Comparison of ENCODE assay signal across 8 cellular contexts in the genomic region with DNA sequence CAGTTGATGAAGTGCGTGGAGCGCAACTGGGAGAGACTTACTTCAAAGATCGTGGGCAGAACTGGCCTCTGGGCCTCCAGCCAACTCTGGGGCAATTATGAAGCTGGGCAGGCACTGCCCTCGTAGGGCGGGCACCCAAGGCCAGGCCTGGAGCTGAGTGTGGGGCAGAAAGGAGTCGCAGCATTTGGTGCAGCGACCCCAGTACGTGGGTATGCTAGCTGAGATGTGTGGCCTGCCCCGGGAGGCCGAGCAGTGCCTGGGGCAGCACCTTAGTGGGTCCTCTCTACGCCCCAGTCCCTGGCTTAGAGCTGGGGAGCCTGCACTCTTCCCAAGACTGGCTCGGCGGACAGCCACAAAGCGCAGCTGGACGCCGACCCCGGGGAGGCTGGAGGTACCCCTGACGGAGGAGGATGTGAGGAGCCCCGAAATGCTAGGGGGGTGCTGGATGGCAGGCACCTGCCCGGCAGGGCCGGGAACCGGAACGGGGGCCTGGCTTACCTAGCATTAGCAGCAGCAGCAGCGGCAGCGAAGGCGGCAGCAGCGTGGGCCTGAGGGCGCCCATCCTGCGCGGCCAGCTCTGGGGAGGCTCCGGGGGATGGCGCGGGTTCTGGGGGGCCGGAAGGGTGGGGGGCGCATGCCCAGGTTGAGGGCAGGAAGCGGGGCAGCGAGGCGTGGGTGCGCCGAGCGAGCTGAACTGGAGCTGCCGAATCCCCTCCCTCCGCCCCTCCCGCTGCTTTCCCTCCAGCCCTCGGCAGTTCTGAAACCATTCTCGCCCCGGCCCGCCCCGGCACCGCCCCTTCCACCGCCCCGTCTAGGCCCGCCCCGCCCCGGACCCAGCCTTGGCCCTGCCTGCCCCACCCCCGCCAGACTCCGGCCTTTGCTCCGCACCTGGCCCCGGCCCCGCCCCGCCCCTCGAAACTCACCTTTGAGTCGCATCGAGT. TPM values are rescaled to one million over a fixed set of nuclear protein-coding genes. Genes with fewer than 3 reads are reported as not detected.
A peak's percentile ranks its signal among the peaks of the same experiment; 100 is the strongest.
DNase-seq lines count a peak whose midpoint lies in the region; ATAC-seq and TF ChIP-seq lines count a peak whose summit lies in the region.

A gene with protein sequence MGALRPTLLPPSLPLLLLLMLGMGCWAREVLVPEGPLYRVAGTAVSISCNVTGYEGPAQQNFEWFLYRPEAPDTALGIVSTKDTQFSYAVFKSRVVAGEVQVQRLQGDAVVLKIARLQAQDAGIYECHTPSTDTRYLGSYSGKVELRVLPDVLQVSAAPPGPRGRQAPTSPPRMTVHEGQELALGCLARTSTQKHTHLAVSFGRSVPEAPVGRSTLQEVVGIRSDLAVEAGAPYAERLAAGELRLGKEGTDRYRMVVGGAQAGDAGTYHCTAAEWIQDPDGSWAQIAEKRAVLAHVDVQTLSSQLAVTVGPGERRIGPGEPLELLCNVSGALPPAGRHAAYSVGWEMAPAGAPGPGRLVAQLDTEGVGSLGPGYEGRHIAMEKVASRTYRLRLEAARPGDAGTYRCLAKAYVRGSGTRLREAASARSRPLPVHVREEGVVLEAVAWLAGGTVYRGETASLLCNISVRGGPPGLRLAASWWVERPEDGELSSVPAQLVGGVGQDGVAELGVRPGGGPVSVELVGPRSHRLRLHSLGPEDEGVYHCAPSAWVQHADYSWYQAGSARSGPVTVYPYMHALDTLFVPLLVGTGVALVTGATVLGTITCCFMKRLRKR (minus strand): TSS at position 709 of the 941 bp plus-strand sequence. CDS start 147 bp downstream, at position 562.

- peak within 1 kb of the TSS; percentile 45 for H3K9ac ChIP-seq in endodermal cell (ENCODE audit: extremely low read depth, low read length, poor library complexity, severe bottlenecking)

- peaks cover 4% of the 10 kb centered on the region for H3K4me1 ChIP-seq in endodermal cell (ENCODE audit: control insufficient read depth, insufficient read depth, low read length)

- H3K27me3 Mint-ChIP-seq in activated CD8-positive, alpha-beta memory T cell treated with anti-CD3 and anti-CD28 coated beads, Interleukin-2, amount 10 ng/mL, durations not matched to agents 7 days and 5 days, result no peaks in the 10 kb centered on the region
- peaks cover 1% of the 10 kb centered on the region for H3K27me3 Mint-ChIP-seq in endodermal cell (ENCODE audit: insufficient read depth)

- no peaks in the 10 kb centered on the region for H3K9me3 ChIP-seq in endodermal cell (ENCODE audit: control insufficient read depth, low read length)

- CTCF ChIA-PET in activated CD8-positive, alpha-beta memory T cell treated with anti-CD3 and anti-CD28 coated beads, Interleukin-2, amount 10 ng/mL, durations not matched to agents 7 days and 5 days (lab: Charles Lee), result interaction anchor here (0.9 to 5.0 kb wide), 7 partner anchors 8 to 278 kb away, joined by 3 to 115 read pairs (median 6); a partner anchor contains a TSS

- TF ChIP-seq CTCF in endodermal cell (conservative IDR thresholded peaks at IDR 0.05), result no peak

- H3K27ac ChIP-seq in endodermal cell (ENCODE audit: low read depth, low read length), result no peak within 1 kb of the TSS

- H3K4me3 ChIP-seq in endodermal cell (ENCODE audit: low read length), result peak within 1 kb of the TSS; percentile 83

- H3K36me3 ChIP-seq in endodermal cell (ENCODE audit: control insufficient read depth, insufficient read depth, low read length), result no peaks in the 10 kb centered on the region

- ATAC-seq in GM19324 (IDR thresholded peaks at IDR 0.05; ENCODE audit: low FRiP score, unreplicated experiment) (peak; percentile 48), HG03460 (IDR thresholded peaks at IDR 0.05; ENCODE audit: unreplicated experiment) (peak; percentile 47)
- ATAC-seq in activated CD8-positive, alpha-beta memory T cell treated with anti-CD3 and anti-CD28 coated beads, Interleukin-2, amount 10 ng/mL, durations not matched to agents 7 days and 5 days, result peak; percentile 73

- DNase-seq in AML-193 (lab: John Stamatoyannopoulos, UW) (peak; percentile 44 to 61), NOMO-1 (lab: John Stamatoyannopoulos, UW; ENCODE audit: unreplicated experiment in 2 of 2) (peak; percentile 62 to 83), endodermal cell (peak; percentile 99), midbrain (lab: John Stamatoyannopoulos, UW) (peak; percentile 89)
- DNase-seq in activated CD8-positive, alpha-beta memory T cell treated with anti-CD3 and anti-CD28 coated beads, Interleukin-2, amount 10 ng/mL, durations not matched to agents 7 days and 5 days, result peak; percentile 95
- DNase-seq in stimulated activated CD8-positive, alpha-beta memory T cell treated with anti-CD3 and anti-CD28 coated beads, Interleukin-2, amount 100 ng/mL, for 1 hour (ENCODE audit: low read depth in 2 of 2), result peak; percentile 88 to 90

- H3K4me3 Mint-ChIP-seq in activated CD8-positive, alpha-beta memory T cell treated with anti-CD3 and anti-CD28 coated beads, Interleukin-2, amount 10 ng/mL, durations not matched to agents 7 days and 5 days, result peak within 1 kb of the TSS; percentile 86
- H3K4me3 Mint-ChIP-seq in endodermal cell, result peak within 1 kb of the TSS; percentile 67

- 5 to 30% methylated on average over 12 to 64 of the region's 64 CpGs for WGBS in endodermal cell (ENCODE audit: insufficient coverage in 1 of 2, insufficient read length in 1 of 2), 2 experiments

- peaks cover 37% of the 10 kb centered on the region for H3K4me1 Mint-ChIP-seq in activated CD8-positive, alpha-beta memory T cell treated with anti-CD3 and anti-CD28 coated beads, Interleukin-2, amount 10 ng/mL, durations not matched to agents 7 days and 5 days
- H3K4me1 Mint-ChIP-seq in endodermal cell, result peaks cover 26% of the 10 kb centered on the region

- H3K36me3 Mint-ChIP-seq in activated CD8-positive, alpha-beta memory T cell treated with anti-CD3 and anti-CD28 coated beads, Interleukin-2, amount 10 ng/mL, durations not matched to agents 7 days and 5 days, result peaks cover 4% of the 10 kb centered on the region
- H3K36me3 Mint-ChIP-seq in endodermal cell (ENCODE audit: low read depth), result peaks cover 2% of the 10 kb centered on the region

- H3K27me3 ChIP-seq in endodermal cell (ENCODE audit: control insufficient read depth, insufficient read depth, low read length, poor library complexity, severe bottlenecking), result no peaks in the 10 kb centered on the region

- no peaks in the 10 kb centered on the region for H3K9me3 Mint-ChIP-seq in activated CD8-positive, alpha-beta memory T cell treated with anti-CD3 and anti-CD28 coated beads, Interleukin-2, amount 10 ng/mL, durations not matched to agents 7 days and 5 days (ENCODE audit: low read depth)
- H3K9me3 Mint-ChIP-seq in endodermal cell, result no peaks in the 10 kb centered on the region

- peak within 1 kb of the TSS; percentile 84 for H3K27ac Mint-ChIP-seq in activated CD8-positive, alpha-beta memory T cell treated with anti-CD3 and anti-CD28 coated beads, Interleukin-2, amount 10 ng/mL, durations not matched to agents 7 days and 5 days
- peak within 1 kb of the TSS; percentile 86 for H3K27ac Mint-ChIP-seq in endodermal cell

RNA-seq across cellular contexts. Expression of the gene that starts here (rescaled TPM):
- total RNA-seq in activated CD8-positive, alpha-beta memory T cell treated with anti-CD3 and anti-CD28 coated beads, Interleukin-2, amount 10 ng/mL, durations not matched to agents 7 days and 5 days, result 10 to 100 TPM; 30.9 to 35.0 TPM
- total RNA-seq in endodermal cell, result 10 to 100 TPM; 34.5 to 35.9 TPM
- 42.1 TPM for polyA plus RNA-seq in endodermal cell (2013, experiment 1 of 2)
- polyA plus RNA-seq in endodermal cell (2013, experiment 2 of 2), result 37.2 TPM
